1 cellular context compared by ENCODE assay signal in the genomic region with DNA sequence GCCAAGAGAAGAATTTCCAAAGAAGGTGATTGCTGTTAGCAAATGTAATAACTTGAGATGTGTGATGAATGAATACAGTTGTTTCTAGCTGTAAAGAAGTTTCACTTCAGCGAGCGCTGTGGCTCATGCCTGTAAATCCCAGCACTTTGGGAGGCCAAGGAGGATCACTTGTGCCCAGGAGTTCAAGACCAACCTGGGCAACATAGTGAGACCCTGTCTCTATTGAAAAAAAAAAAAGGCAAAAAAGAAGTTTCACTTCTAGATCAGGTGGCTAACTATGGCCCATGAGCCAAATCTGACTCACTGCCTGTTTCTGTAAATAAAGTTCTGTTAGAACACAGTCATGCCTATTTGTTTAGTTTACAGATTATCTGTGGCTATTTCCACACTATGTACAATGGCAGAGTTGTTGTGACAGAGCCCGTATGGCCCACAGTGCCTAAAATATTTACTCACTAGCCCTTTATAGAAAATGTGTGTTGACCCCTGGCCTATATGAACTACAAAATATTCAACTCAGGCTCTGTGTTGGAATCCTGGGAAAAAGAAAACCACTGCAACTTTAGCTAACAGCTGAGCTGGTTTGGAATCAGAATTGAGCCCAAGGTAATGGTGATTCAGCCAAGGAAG.
TF ChIP-seq lines count a peak whose summit lies in the region.

No MANE protein-coding gene starts in this region.

TF ChIP-seq in K562, 482 proteins besides CTCF, POLR2A, EP300 and RAD21 (continued from another document):
- TF ChIP-seq, protein P1, sequence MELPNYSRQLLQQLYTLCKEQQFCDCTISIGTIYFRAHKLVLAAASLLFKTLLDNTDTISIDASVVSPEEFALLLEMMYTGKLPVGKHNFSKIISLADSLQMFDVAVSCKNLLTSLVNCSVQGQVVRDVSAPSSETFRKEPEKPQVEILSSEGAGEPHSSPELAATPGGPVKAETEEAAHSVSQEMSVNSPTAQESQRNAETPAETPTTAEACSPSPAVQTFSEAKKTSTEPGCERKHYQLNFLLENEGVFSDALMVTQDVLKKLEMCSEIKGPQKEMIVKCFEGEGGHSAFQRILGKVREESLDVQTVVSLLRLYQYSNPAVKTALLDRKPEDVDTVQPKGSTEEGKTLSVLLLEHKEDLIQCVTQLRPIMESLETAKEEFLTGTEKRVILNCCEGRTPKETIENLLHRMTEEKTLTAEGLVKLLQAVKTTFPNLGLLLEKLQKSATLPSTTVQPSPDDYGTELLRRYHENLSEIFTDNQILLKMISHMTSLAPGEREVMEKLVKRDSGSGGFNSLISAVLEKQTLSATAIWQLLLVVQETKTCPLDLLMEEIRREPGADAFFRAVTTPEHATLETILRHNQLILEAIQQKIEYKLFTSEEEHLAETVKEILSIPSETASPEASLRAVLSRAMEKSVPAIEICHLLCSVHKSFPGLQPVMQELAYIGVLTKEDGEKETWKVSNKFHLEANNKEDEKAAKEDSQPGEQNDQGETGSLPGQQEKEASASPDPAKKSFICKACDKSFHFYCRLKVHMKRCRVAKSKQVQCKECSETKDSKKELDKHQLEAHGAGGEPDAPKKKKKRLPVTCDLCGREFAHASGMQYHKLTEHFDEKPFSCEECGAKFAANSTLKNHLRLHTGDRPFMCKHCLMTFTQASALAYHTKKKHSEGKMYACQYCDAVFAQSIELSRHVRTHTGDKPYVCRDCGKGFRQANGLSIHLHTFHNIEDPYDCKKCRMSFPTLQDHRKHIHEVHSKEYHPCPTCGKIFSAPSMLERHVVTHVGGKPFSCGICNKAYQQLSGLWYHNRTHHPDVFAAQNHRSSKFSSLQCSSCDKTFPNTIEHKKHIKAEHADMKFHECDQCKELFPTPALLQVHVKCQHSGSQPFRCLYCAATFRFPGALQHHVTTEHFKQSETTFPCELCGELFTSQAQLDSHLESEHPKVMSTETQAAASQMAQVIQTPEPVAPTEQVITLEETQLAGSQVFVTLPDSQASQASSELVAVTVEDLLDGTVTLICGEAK (IDR thresholded peaks at IDR 0.05), result peak; percentile 72
- TF ChIP-seq, protein P1 (CRISPR knock-in tag; IDR thresholded peaks at IDR 0.05), result no peak; the same call in 1 of the 2 replicates
